In genomic region chr15:37995461-37996347, GRCh38 we compare ENCODE assay signal across 8 cellular contexts.
DNase-seq lines count a peak whose midpoint lies in the region; ATAC-seq and TF ChIP-seq lines count a peak whose summit lies in the region.

No MANE protein-coding gene starts in this region.

- 26 to 27% methylated on average over 8 of the region's 8 CpGs for WGBS in upper lobe of left lung, 2 donors

- DNase-seq in NCI-H2107 (lab: John Stamatoyannopoulos, UW) (peak; percentile 0), NCI-H2107 treated with DMSO at 0.1 percent for 48 hours (lab: John Stamatoyannopoulos, UW; ENCODE audit: unreplicated experiment) (no peak), NCI-H774 (lab: John Stamatoyannopoulos, UW) (peak; percentile 21), choroid plexus epithelial cell (ENCODE audit: low read depth) (peak; percentile 88), left lung (no peak), upper lobe of left lung (no peak)

- TF ChIP-seq CTCF in choroid plexus epithelial cell (conservative IDR thresholded peaks at IDR 0.05; ENCODE audit: low read depth, low read length) (peak; percentile 66), left lung (IDR thresholded peaks at IDR 0.05) (peak; percentile 23 to 53), upper lobe of left lung (IDR thresholded peaks at IDR 0.05) (peak in 5 of 6 experiments; percentile 20 to 54 (median 35))

- no peaks in the 10 kb centered on the region for H3K9me3 ChIP-seq in left lung
- H3K9me3 ChIP-seq in upper lobe of left lung = no peaks in the 10 kb centered on the region

- no peak for TF ChIP-seq EP300 in upper lobe of left lung (IDR thresholded peaks at IDR 0.05)

- H3K4me1 ChIP-seq in left lung (peaks cover 0 to 8% of the 10 kb centered on the region in 2 donors), upper lobe of left lung (peaks cover 0 to 5% (median 0%) of the 10 kb centered on the region in 4 donors)

- ATAC-seq in HG02759 (IDR thresholded peaks at IDR 0.05; ENCODE audit: unreplicated experiment) = peak; percentile 60
- peak; percentile 83 for ATAC-seq in left lung
- ATAC-seq in upper lobe of left lung (ENCODE audit: low FRiP score in 2 of 2) = peak; percentile 40 to 85
- no peak for ATAC-seq in GM21381 (IDR thresholded peaks at IDR 0.05; ENCODE audit: unreplicated experiment)

- H3K4me3 ChIP-seq in choroid plexus epithelial cell (ENCODE audit: low read depth, low read length) = peak overlapping the region; percentile 21
- H3K4me3 ChIP-seq in left lung = no peak overlapping the region
- no peak overlapping the region for H3K4me3 ChIP-seq in upper lobe of left lung

- intact Hi-C loops in left lung (cut with DNase I) = loop anchor here in 1 of 2 donors (10.0 kb wide), 1 partner anchor 689 kb away; no protein-coding TSS in a partner anchor

- H3K27ac ChIP-seq in left lung (no peak overlapping the region), upper lobe of left lung (no peak overlapping the region)

- H3K36me3 ChIP-seq in left lung (no peaks in the 10 kb centered on the region), upper lobe of left lung (no peaks in the 10 kb centered on the region)

- H3K27me3 ChIP-seq in left lung (no peaks in the 10 kb centered on the region), upper lobe of left lung (no peaks in the 10 kb centered on the region)

- no peak for TF ChIP-seq POLR2A in upper lobe of left lung (IDR thresholded peaks at IDR 0.05)

Comparison
In these comparisons a context has a peak if more than half of its experiments do, and no peak if none do; other contexts are left out.
1. DNase-seq: peak in NCI-H2107 (single experiment), NCI-H774 (single experiment) and choroid plexus epithelial cell (single experiment); none in NCI-H2107 treated with DMSO at 0.1 percent for 48 hours (single experiment), left lung (0 of 2) and upper lobe of left lung (0 of 2).
2. Peak in every context shown above with its lines, with median percentiles within 50 percentile points of each other: CTCF ChIP-seq.